Comparison of ENCODE assay signal across 25 cellular contexts in the genomic region with DNA sequence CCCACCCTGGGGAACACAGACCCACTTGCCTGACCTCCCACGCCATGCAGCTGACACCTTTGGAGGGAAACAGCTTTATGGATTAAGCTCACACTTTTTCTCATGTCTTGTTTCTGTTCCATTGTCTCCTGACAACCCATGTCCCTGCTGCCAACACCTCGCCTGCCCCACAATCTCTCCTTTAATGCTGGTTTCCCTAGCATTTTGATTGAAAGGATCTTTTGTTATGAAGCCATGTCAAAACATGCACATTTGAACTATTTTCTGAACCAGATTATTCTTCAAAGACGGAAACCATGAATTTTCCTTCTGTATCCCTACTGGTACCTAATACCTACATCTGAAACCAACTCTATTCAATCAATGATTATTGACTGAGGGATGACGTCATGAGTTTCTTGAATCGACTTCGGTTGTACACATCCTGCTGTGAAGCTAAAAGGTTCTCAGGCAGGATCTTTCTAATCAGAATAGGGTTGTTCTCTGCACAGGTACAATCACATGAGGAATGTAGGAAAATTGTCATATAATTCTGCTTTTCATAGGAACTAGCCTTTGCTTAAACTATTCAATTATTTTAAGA.
DNase-seq lines count a peak whose midpoint lies in the region; ATAC-seq, FAIRE-seq and TF ChIP-seq lines count a peak whose summit lies in the region.
"Had no signal": no experiment of that assay in that cellular context is flagged by ENCODE, and none has a peak within 500 bp of the region (broad histone marks: within the 10 kb centered on the region; RNA-seq: fewer than 3 reads in every experiment).

No MANE protein-coding gene starts in this region.

- no peak for DNase-seq in HepG2 (ENCODE audit: low spot score)
- no peak for DNase-seq in right lobe of liver
- no peak for DNase-seq in WTC11 (ENCODE audit: low spot score)
- peak; percentile 17 for DNase-seq in esophagus muscularis mucosa (ENCODE audit: extremely low spot score)
- DNase-seq in Peyer's patch: no peak
- no peak for DNase-seq in T-helper 1 cell
- DNase-seq in NCI-H774 (lab: John Stamatoyannopoulos, UW): no peak
- no peak for DNase-seq in NK-92 treated with Interleukin-12 subunit alpha and Interleukin-12 subunit beta, amount 100 ng/mL, for 24 hours (lab: John Stamatoyannopoulos, UW)
- DNase-seq: C1 segment of cervical spinal cord; CD4-positive, alpha-beta memory T cell; COR-L47; HFFc6; IMR-90; NCI-H1092 treated with DMSO at 0.1 percent for 48 hours; NCI-H1436; NCI-H2029; NCI-H2227 treated with DMSO at 0.1 percent for 48 hours; NCI-H526 treated with DMSO at 0.1 percent for 48 hours; SIG-M5; SW 1271; T-helper 17 cell had no signal

- POLR2A ChIA-PET in HepG2 (lab: Yijun Ruan, JAX) (no interaction called here), WTC11 (lab: Charles Lee) (no interaction called here)

- FAIRE-seq in HepG2 (lab: Jason Lieb, UNC): no peak
- FAIRE-seq: GM12891 had no signal

- TF ChIP-seq RAD21 in HepG2 (CRISPR knock-in tag; IDR thresholded peaks at IDR 0.05): no peak

- H2AFZ ChIP-seq in HepG2 (ENCODE audit: low read length): no peak overlapping the region
- H2AFZ ChIP-seq: GM23338 had no signal

- H3K4me1 ChIP-seq in HepG2 (ENCODE audit: insufficient read depth, low read length) (no peaks in the 10 kb centered on the region), right lobe of liver (no peaks in the 10 kb centered on the region), esophagus muscularis mucosa (peaks cover 0 to 6% (median 0%) of the 10 kb centered on the region in 4 donors), Peyer's patch (no peaks in the 10 kb centered on the region)
- H3K4me1 ChIP-seq: HAP-1 had no signal

- no peak overlapping the region for H3K27ac ChIP-seq in HepG2 (ENCODE audit: extremely low read length, insufficient read depth, low read length)
- H3K27ac ChIP-seq in right lobe of liver: no peak overlapping the region
- no peak overlapping the region for H3K27ac ChIP-seq in esophagus muscularis mucosa (replicated peaks in 1 of 4)
- H3K27ac ChIP-seq in Peyer's patch: no peak overlapping the region
- H3K27ac ChIP-seq: SK-N-MC had no signal

- no TSS peak for BruUV-seq in HepG2 (replicated peaks; lab: Mats Ljungman, UMichigan)

- CTCF ChIA-PET in HepG2 (lab: Yijun Ruan, JAX; ENCODE audit: low intra/inter-chr PET ratio, low total read pairs): no interaction called here
- CTCF ChIA-PET in WTC11 (lab: Charles Lee): interaction anchor here (0.6 to 1.2 kb wide), 3 partner anchors 19 to 275 kb away, joined by 3 to 6 read pairs (median 5); no protein-coding TSS in a partner anchor

- intact Hi-C loops in HepG2 (cut with micrococcal nuclease; ENCODE audit: unreplicated experiment) (no loop called here), right lobe of liver (cut with DNase I) (no loop called here), esophagus muscularis mucosa (cut with DNase I) (no loop called here)

- H3K36me3 ChIP-seq in HepG2 (replicated peaks in 1 of 2; ENCODE audit: control insufficient read depth in 1 of 2, insufficient read depth in 2 of 2, low read length in 2 of 2): no peaks in the 10 kb centered on the region
- H3K36me3 ChIP-seq in right lobe of liver: no peaks in the 10 kb centered on the region
- no peaks in the 10 kb centered on the region for H3K36me3 ChIP-seq in esophagus muscularis mucosa
- H3K36me3 ChIP-seq in Peyer's patch: no peaks in the 10 kb centered on the region
- H3K36me3 ChIP-seq: HAP-1 had no signal

- TF ChIP-seq CTCF in HepG2 (CRISPR knock-in tag; IDR thresholded peaks at IDR 0.05) (no peak), right lobe of liver (IDR thresholded peaks at IDR 0.05) (no peak), WTC11 (IDR thresholded peaks at IDR 0.05) (no peak), esophagus muscularis mucosa (IDR thresholded peaks at IDR 0.05) (no peak), Peyer's patch (IDR thresholded peaks at IDR 0.05) (no peak)

- TF ChIP-seq EP300 in HepG2 (IDR thresholded peaks at IDR 0.05; ENCODE audit: low read depth in 2 of 2, low read length in 2 of 2) (no peak), HepG2 (CRISPR knock-in tag; IDR thresholded peaks at IDR 0.05; ENCODE audit: borderline replicate concordance) (no peak), esophagus muscularis mucosa (IDR thresholded peaks at IDR 0.05) (no peak)

- peaks cover 7% of the 10 kb centered on the region; the same call in 1 of the 2 replicates for H3K4me1 Mint-ChIP-seq in WTC11
- H3K4me1 Mint-ChIP-seq: GM23338, T-helper 17 cell had no signal

- H3K36me3 Mint-ChIP-seq in WTC11: no peaks in the 10 kb centered on the region
- H3K36me3 Mint-ChIP-seq: CD4-positive, alpha-beta memory T cell had no signal

- H3K4me3 ChIP-seq in HepG2 (replicated peaks in 1 of 3; ENCODE audit: insufficient read depth in 1 of 3, low read depth in 2 of 3, low read length in 3 of 3): no peak overlapping the region
- H3K4me3 ChIP-seq in right lobe of liver: no peak overlapping the region
- H3K4me3 ChIP-seq in esophagus muscularis mucosa: no peak overlapping the region
- H3K4me3 ChIP-seq in Peyer's patch: no peak overlapping the region
- H3K4me3 ChIP-seq: GM23338, HAP-1, SK-N-MC had no signal

- TF ChIP-seq POLR2A in HepG2 (IDR thresholded peaks at IDR 0.05; ENCODE audit: insufficient read depth in 1 of 2, low read depth in 2 of 2, low read length in 2 of 2) (no peak), right lobe of liver (IDR thresholded peaks at IDR 0.05) (no peak), esophagus muscularis mucosa (IDR thresholded peaks at IDR 0.05; ENCODE audit: low read depth) (no peak), Peyer's patch (IDR thresholded peaks at IDR 0.05) (no peak)

- no peaks in the 10 kb centered on the region for H3K9me3 Mint-ChIP-seq in WTC11
- H3K9me3 Mint-ChIP-seq: GM23338 had no signal

- no peaks in the 10 kb centered on the region for H3K79me2 ChIP-seq in HepG2 (ENCODE audit: insufficient read depth, low read length)

- H3K9ac ChIP-seq in HepG2 (ENCODE audit: insufficient read depth, low read depth, low read length): no peak overlapping the region

- H3K4me2 ChIP-seq in HepG2 (ENCODE audit: low read depth, low read length): no peak overlapping the region
- H3K4me2 ChIP-seq: GM23338 had no signal

- H3K27me3 Mint-ChIP-seq in WTC11 (ENCODE audit: low read depth): no peaks in the 10 kb centered on the region; the same call in 1 of the 2 replicates
- H3K27me3 Mint-ChIP-seq: CD4-positive, alpha-beta memory T cell had no signal

- H3K27ac Mint-ChIP-seq in WTC11: no peak overlapping the region; the same call in 1 of the 2 replicates
- H3K27ac Mint-ChIP-seq: CD4-positive, alpha-beta memory T cell; GM23338; HFFc6; T-helper 17 cell had no signal

- H4K20me1 ChIP-seq in HepG2 (ENCODE audit: insufficient read depth, low read length): no peaks in the 10 kb centered on the region

- H3K4me3 Mint-ChIP-seq in WTC11: no peak overlapping the region
- H3K4me3 Mint-ChIP-seq: CD4-positive, alpha-beta memory T cell; GM23338; HFFc6; T-helper 17 cell had no signal

- no peaks in the 10 kb centered on the region for H3K27me3 ChIP-seq in HepG2 (ENCODE audit: control insufficient read depth in 1 of 2, insufficient read depth in 2 of 2, low read length in 2 of 2)
- H3K27me3 ChIP-seq in right lobe of liver: no peaks in the 10 kb centered on the region
- H3K27me3 ChIP-seq in esophagus muscularis mucosa: no peaks in the 10 kb centered on the region
- no peaks in the 10 kb centered on the region for H3K27me3 ChIP-seq in Peyer's patch

- in situ Hi-C loops in HepG2 (cut with HindIII; ENCODE audit: extremely low pct_ligation_motif_present, low pct_unique_long_range_greater_than_20kb): no loop called here

- H3K9me3 ChIP-seq in HepG2 (ENCODE audit: low read length) (no peaks in the 10 kb centered on the region), right lobe of liver (no peaks in the 10 kb centered on the region), esophagus muscularis mucosa (no peaks in the 10 kb centered on the region), Peyer's patch (no peaks in the 10 kb centered on the region)
- H3K9me3 ChIP-seq: HAP-1 had no signal

- 12% methylated on average over 6 of the region's 6 CpGs for WGBS in HepG2 (ENCODE audit: low lambda C conversion rate)
- 71% methylated on average over 6 of the region's 6 CpGs for WGBS in right lobe of liver (ENCODE audit: insufficient coverage, low coverage, low lambda C conversion rate, missing lambda C conversion rate)
- WGBS in esophagus muscularis mucosa: 84% methylated on average over 6 of the region's 6 CpGs

- ATAC-seq in HepG2: no peak
- ATAC-seq in right lobe of liver: no peak
- no peak for ATAC-seq in WTC11
- ATAC-seq: GM23338, T-helper 17 cell had no signal

TF ChIP-seq in HepG2, 621 proteins besides CTCF, POLR2A, EP300 and RAD21:
- TF ChIP-seq ATF7 (IDR thresholded peaks at IDR 0.05): peak; percentile 99
- TF ChIP-seq ATF7 (CRISPR knock-in tag; IDR thresholded peaks at IDR 0.05): no peak
- TF ChIP-seq ZFP36 (IDR thresholded peaks at IDR 0.05; ENCODE audit: borderline replicate concordance, low read depth, low read length, partially characterized antibody): no peak
- no peak for TF ChIP-seq NR1H2 (CRISPR knock-in tag; IDR thresholded peaks at IDR 0.05; ENCODE audit: borderline replicate concordance, low read depth)
- peak; percentile 97 for TF ChIP-seq CREB1 (IDR thresholded peaks at IDR 0.05)
- TF ChIP-seq CREB1 (CRISPR knock-in tag; IDR thresholded peaks at IDR 0.05): no peak
- TF ChIP-seq ZNF781 (CRISPR knock-in tag; IDR thresholded peaks at IDR 0.05; ENCODE audit: borderline replicate concordance, not compliant biosample characterization): no peak

TF ChIP-seq in WTC11, 78 proteins besides CTCF, POLR2A, EP300 and RAD21 (continues in another document):
- TF ChIP-seq, protein P1, sequence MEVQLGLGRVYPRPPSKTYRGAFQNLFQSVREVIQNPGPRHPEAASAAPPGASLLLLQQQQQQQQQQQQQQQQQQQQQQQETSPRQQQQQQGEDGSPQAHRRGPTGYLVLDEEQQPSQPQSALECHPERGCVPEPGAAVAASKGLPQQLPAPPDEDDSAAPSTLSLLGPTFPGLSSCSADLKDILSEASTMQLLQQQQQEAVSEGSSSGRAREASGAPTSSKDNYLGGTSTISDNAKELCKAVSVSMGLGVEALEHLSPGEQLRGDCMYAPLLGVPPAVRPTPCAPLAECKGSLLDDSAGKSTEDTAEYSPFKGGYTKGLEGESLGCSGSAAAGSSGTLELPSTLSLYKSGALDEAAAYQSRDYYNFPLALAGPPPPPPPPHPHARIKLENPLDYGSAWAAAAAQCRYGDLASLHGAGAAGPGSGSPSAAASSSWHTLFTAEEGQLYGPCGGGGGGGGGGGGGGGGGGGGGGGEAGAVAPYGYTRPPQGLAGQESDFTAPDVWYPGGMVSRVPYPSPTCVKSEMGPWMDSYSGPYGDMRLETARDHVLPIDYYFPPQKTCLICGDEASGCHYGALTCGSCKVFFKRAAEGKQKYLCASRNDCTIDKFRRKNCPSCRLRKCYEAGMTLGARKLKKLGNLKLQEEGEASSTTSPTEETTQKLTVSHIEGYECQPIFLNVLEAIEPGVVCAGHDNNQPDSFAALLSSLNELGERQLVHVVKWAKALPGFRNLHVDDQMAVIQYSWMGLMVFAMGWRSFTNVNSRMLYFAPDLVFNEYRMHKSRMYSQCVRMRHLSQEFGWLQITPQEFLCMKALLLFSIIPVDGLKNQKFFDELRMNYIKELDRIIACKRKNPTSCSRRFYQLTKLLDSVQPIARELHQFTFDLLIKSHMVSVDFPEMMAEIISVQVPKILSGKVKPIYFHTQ (CRISPR knock-in tag; IDR thresholded peaks at IDR 0.05): no peak
- no peak for TF ChIP-seq ZNF219 (CRISPR knock-in tag; IDR thresholded peaks at IDR 0.05; ENCODE audit: borderline replicate concordance)
